In genomic region chr2:19686439-19686838, GRCh38 we compare ENCODE assay signal across 25 cellular contexts.
"Had no signal": no experiment of that assay in that cellular context is flagged by ENCODE, and none has a peak within 500 bp of the region (broad histone marks: within the 10 kb centered on the region; RNA-seq: fewer than 3 reads in every experiment).

No MANE protein-coding gene starts in this region.

- ATAC-seq: natural killer cell; right lobe of liver; stimulated activated memory B cell treated with anti-CD40 and anti-IgM and Interleukin-4, amounts not matched to agents 10 μg/mL and 1 μg/mL and 100 μg/mL, for 72 hours had no signal

- H3K27ac ChIP-seq: left ventricle myocardium inferior, neural progenitor cell, neutrophil, ovary, right atrium auricular region, right lobe of liver, thyroid gland, uterus had no signal

- H3K4me3 ChIP-seq: left ventricle myocardium inferior, lung, neural progenitor cell, ovary, right atrium auricular region, right lobe of liver, smooth muscle cell, thyroid gland, uterus had no signal

- H3K9ac ChIP-seq: neural progenitor cell had no signal

- H3K27me3 ChIP-seq: neural progenitor cell, neutrophil, ovary, right atrium auricular region, right lobe of liver, thyroid gland, uterus had no signal

- H2AFZ ChIP-seq: neural progenitor cell had no signal

- H3K4me2 ChIP-seq: neural progenitor cell, smooth muscle cell had no signal

- DNase-seq: islet precursor cell; left ventricle myocardium inferior; mesendoderm; naive B cell; natural killer cell; nephron progenitor cell; occipital lobe; ovary; right lobe of liver; stimulated activated CD4-positive, alpha-beta T cell treated with anti-CD3 and anti-CD28 coated beads, Interleukin-1b, Interleukin-23, amount 100 ng/mL, for 48 hours; stimulated activated CD4-positive, alpha-beta T cell treated with anti-CD3 and anti-CD28 coated beads, Interleukin-2, amount 100 ng/mL, for 48 hours; stimulated activated CD4-positive, alpha-beta T cell treated with anti-CD3 and anti-CD28 coated beads, Interleukin-4, amount 100 ng/mL, for 4 hours; stimulated activated CD8-positive, alpha-beta memory T cell treated with anti-CD3 and anti-CD28 coated beads, Interleukin-4, amount 100 ng/mL, for 48 hours; stimulated activated naive CD4-positive, alpha-beta T cell treated with Interleukin-2 at 50 U/mL for 16 hours; stimulated activated naive CD8-positive, alpha-beta T cell treated with anti-CD3 and anti-CD28 coated beads, Interleukin-15, amount 100 ng/mL, for 72 hours; substantia nigra; thyroid gland; trophoblast cell; uterus had no signal

- H3K4me1 ChIP-seq: neural progenitor cell, right lobe of liver, thyroid gland, uterus had no signal

- H3K9me3 ChIP-seq: left ventricle myocardium inferior, neutrophil, ovary, right atrium auricular region, right lobe of liver, thyroid gland, uterus had no signal

- H3K36me3 ChIP-seq: left ventricle myocardium inferior, neural progenitor cell, neutrophil, ovary, right atrium auricular region, right lobe of liver, thyroid gland, uterus had no signal
